In the genomic region with DNA sequence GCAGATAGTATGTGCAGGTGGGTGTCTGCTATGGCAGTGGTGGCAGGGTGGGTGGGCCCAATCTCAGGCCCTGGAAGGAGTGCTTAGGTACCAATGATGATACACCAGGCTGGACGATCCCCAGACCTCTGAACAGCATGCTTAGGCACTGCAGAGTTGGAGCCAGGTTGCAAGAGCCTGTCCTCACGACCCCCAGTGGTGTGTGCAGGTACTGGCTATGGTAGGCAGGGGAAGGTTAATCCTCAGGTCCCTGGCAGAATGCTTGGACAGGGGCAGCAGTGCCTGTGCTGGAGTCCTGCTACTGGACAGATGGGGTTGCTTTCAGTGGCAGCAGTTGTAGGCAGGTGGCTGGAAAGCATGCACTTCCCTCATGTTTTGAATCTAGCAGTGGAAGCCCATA, we compare ENCODE assay signal across 1 cellular context.
TF ChIP-seq lines count a peak whose summit lies in the region.

No MANE protein-coding gene starts in this region.

TF ChIP-seq in HCT116, 20 proteins besides CTCF, POLR2A, EP300 and RAD21 (continued from another document):
- TF ChIP-seq, protein P1, sequence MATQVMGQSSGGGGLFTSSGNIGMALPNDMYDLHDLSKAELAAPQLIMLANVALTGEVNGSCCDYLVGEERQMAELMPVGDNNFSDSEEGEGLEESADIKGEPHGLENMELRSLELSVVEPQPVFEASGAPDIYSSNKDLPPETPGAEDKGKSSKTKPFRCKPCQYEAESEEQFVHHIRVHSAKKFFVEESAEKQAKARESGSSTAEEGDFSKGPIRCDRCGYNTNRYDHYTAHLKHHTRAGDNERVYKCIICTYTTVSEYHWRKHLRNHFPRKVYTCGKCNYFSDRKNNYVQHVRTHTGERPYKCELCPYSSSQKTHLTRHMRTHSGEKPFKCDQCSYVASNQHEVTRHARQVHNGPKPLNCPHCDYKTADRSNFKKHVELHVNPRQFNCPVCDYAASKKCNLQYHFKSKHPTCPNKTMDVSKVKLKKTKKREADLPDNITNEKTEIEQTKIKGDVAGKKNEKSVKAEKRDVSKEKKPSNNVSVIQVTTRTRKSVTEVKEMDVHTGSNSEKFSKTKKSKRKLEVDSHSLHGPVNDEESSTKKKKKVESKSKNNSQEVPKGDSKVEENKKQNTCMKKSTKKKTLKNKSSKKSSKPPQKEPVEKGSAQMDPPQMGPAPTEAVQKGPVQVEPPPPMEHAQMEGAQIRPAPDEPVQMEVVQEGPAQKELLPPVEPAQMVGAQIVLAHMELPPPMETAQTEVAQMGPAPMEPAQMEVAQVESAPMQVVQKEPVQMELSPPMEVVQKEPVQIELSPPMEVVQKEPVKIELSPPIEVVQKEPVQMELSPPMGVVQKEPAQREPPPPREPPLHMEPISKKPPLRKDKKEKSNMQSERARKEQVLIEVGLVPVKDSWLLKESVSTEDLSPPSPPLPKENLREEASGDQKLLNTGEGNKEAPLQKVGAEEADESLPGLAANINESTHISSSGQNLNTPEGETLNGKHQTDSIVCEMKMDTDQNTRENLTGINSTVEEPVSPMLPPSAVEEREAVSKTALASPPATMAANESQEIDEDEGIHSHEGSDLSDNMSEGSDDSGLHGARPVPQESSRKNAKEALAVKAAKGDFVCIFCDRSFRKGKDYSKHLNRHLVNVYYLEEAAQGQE (IDR thresholded peaks at IDR 0.05; ENCODE audit: low read depth) = no peak
- TF ChIP-seq EZH2 (IDR thresholded peaks at IDR 0.05) (no peak), FOSL1 (IDR thresholded peaks at IDR 0.05; ENCODE audit: low read depth) (no peak), ZNF274 (IDR thresholded peaks at IDR 0.05; ENCODE audit: low read depth, low read length) (no peak), ELF1 (IDR thresholded peaks at IDR 0.05; ENCODE audit: borderline replicate concordance, low read depth) (no peak), EZH2phosphoT487 (IDR thresholded peaks at IDR 0.05; ENCODE audit: borderline replicate concordance) (no peak), YY1 (IDR thresholded peaks at IDR 0.05; ENCODE audit: extremely low read depth, insufficient replicate concordance, low read depth, low read length) (no peak), SP1 (IDR thresholded peaks at IDR 0.05; ENCODE audit: low read depth) (no peak), JUND (IDR thresholded peaks at IDR 0.05) (no peak)
